In genomic region chr13:31110169-31110568, GRCh38 we compare ENCODE assay signal across 30 cellular contexts.
"Had no signal": no experiment of that assay in that cellular context is flagged by ENCODE, and none has a peak within 500 bp of the region (broad histone marks: within the 10 kb centered on the region; RNA-seq: fewer than 3 reads in every experiment).

No MANE protein-coding gene starts in this region.

- H3K27me3 Mint-ChIP-seq: activated naive CD8-positive, alpha-beta T cell had no signal

- H3K27ac Mint-ChIP-seq: activated B cell treated with CpG ODN at 0.5 μM for 24 hours; activated CD4-positive, alpha-beta memory T cell treated with anti-CD3 and anti-CD28 coated beads, Interleukin-2, amount 10 ng/mL, durations not matched to agents 7 days and 5 days; activated CD8-positive, alpha-beta memory T cell treated with anti-CD3 and anti-CD28 coated beads, Interleukin-2, amount 10 ng/mL, durations not matched to agents 7 days and 5 days; activated naive CD4-positive, alpha-beta T cell treated with anti-CD3 and anti-CD28 coated beads, Interleukin-2, amount 10 ng/mL, durations not matched to agents 7 days and 5 days; activated naive CD8-positive, alpha-beta T cell; T-helper 1 cell treated with Interleukin-12 subunit alpha and Interleukin-12 subunit beta and Interleukin-4 antibody, amounts not matched to agents 30 μg/mL and 1 μg/mL, for 36 hours had no signal

- H3K27me3 ChIP-seq: body of pancreas, breast epithelium, Peyer's patch had no signal

- FAIRE-seq: astrocyte had no signal

- ATAC-seq: activated CD8-positive, alpha-beta memory T cell treated with anti-CD3 and anti-CD28 coated beads, Interleukin-2, amount 10 ng/mL, durations not matched to agents 7 days and 5 days; body of pancreas; PC-3 had no signal

- DNase-seq: activated B cell treated with CpG ODN at 0.5 μM for 24 hours; activated CD4-positive, alpha-beta memory T cell treated with anti-CD3 and anti-CD28 coated beads, Interleukin-2, amount 10 ng/mL, durations not matched to agents 7 days and 5 days; activated CD4-positive, alpha-beta T cell treated with anti-CD3 and anti-CD28 coated beads for 4 hours; activated CD4-positive, CD25-positive, alpha-beta regulatory T cell treated with anti-CD3 and anti-CD28 coated beads, Interleukin-2, amount 50 U/mL, for 72 hours; activated CD8-positive, alpha-beta memory T cell treated with anti-CD3 and anti-CD28 coated beads for 24 hours; activated CD8-positive, alpha-beta memory T cell treated with anti-CD3 and anti-CD28 coated beads, Interleukin-2, amount 10 ng/mL, durations not matched to agents 7 days and 5 days; activated CD8-positive, alpha-beta memory T cell treated with anti-CD3 and anti-CD28 coated beads, Interleukin-2, amount 50 U/mL, for 48 hours; activated effector memory CD4-positive, alpha-beta T cell treated with Interleukin-2 at 50 U/mL for 16 hours; activated naive CD4-positive, alpha-beta T cell treated with anti-CD3 and anti-CD28 coated beads, Interleukin-2, amount 10 ng/mL, durations not matched to agents 7 days and 5 days; activated T-cell treated with anti-CD3 and anti-CD28 coated beads, Interleukin-2, amount 50 U/mL, for 48 hours; body of pancreas; caudate nucleus; MM.1S; MV-4-11; NCI-H1092; NCI-H1436 treated with DMSO at 0.1 percent for 48 hours; NCI-H1694 treated with DMSO at 0.1 percent for 48 hours; NCI-H2029; NCI-H345; NCI-H524 treated with DMSO at 0.1 percent for 48 hours; PC-3; Peyer's patch; RPMI8226; SHP77 treated with DMSO at 0.1 percent for 48 hours; SK-N-SH had no signal

- H3K4me3 ChIP-seq: body of pancreas, Peyer's patch, SJSA1 had no signal

- H3K4me1 Mint-ChIP-seq: activated B cell treated with CpG ODN at 0.5 μM for 24 hours; activated CD8-positive, alpha-beta memory T cell treated with anti-CD3 and anti-CD28 coated beads, Interleukin-2, amount 10 ng/mL, durations not matched to agents 7 days and 5 days; activated naive CD4-positive, alpha-beta T cell treated with anti-CD3 and anti-CD28 coated beads, Interleukin-2, amount 10 ng/mL, durations not matched to agents 7 days and 5 days had no signal

- H3K9me3 Mint-ChIP-seq: activated B cell treated with CpG ODN at 0.5 μM for 24 hours; activated CD4-positive, alpha-beta memory T cell treated with anti-CD3 and anti-CD28 coated beads, Interleukin-2, amount 10 ng/mL, durations not matched to agents 7 days and 5 days; activated naive CD4-positive, alpha-beta T cell treated with anti-CD3 and anti-CD28 coated beads, Interleukin-2, amount 10 ng/mL, durations not matched to agents 7 days and 5 days; T-helper 1 cell treated with Interleukin-12 subunit alpha and Interleukin-12 subunit beta and Interleukin-4 antibody, amounts not matched to agents 30 μg/mL and 1 μg/mL, for 36 hours had no signal

- H3K36me3 ChIP-seq: breast epithelium, Peyer's patch, SJSA1 had no signal

- H3K36me3 Mint-ChIP-seq: activated CD8-positive, alpha-beta memory T cell treated with anti-CD3 and anti-CD28 coated beads, Interleukin-2, amount 10 ng/mL, durations not matched to agents 7 days and 5 days; activated naive CD4-positive, alpha-beta T cell treated with anti-CD3 and anti-CD28 coated beads, Interleukin-2, amount 10 ng/mL, durations not matched to agents 7 days and 5 days; activated naive CD8-positive, alpha-beta T cell had no signal

- H3K4me3 Mint-ChIP-seq: activated B cell treated with CpG ODN at 0.5 μM for 24 hours; activated CD4-positive, alpha-beta memory T cell treated with anti-CD3 and anti-CD28 coated beads, Interleukin-2, amount 10 ng/mL, durations not matched to agents 7 days and 5 days; activated CD8-positive, alpha-beta memory T cell treated with anti-CD3 and anti-CD28 coated beads, Interleukin-2, amount 10 ng/mL, durations not matched to agents 7 days and 5 days; activated naive CD4-positive, alpha-beta T cell treated with anti-CD3 and anti-CD28 coated beads, Interleukin-2, amount 10 ng/mL, durations not matched to agents 7 days and 5 days; activated naive CD8-positive, alpha-beta T cell; T-helper 1 cell treated with Interleukin-12 subunit alpha and Interleukin-12 subunit beta and Interleukin-4 antibody, amounts not matched to agents 30 μg/mL and 1 μg/mL, for 36 hours had no signal
